Comparison of ENCODE assay signal across 27 cellular contexts in genomic region chr3:4147719-4148118, GRCh38.
"Had no signal": no experiment of that assay in that cellular context is flagged by ENCODE, and none has a peak within 500 bp of the region (broad histone marks: within the 10 kb centered on the region; RNA-seq: fewer than 3 reads in every experiment).

No MANE protein-coding gene starts in this region.

- ATAC-seq: natural killer cell; sciatic nerve; stimulated activated effector memory CD8-positive, alpha-beta T cell treated with anti-CD3 and anti-CD28 coated beads, Interleukin-12 subunit alpha, Interleukin-12 subunit beta, amount 100 ng/mL, for 72 hours; upper lobe of right lung had no signal

- H3K4me3 ChIP-seq: left ventricle myocardium inferior, lung, neural progenitor cell, right atrium auricular region, skin epidermis, suprapubic skin, thoracic aorta, tibial artery, upper lobe of right lung had no signal

- H3K9me3 ChIP-seq: left ventricle myocardium inferior, neutrophil, right atrium auricular region, suprapubic skin, thoracic aorta, tibial artery, upper lobe of right lung had no signal

- H3K36me3 ChIP-seq: left ventricle myocardium inferior, neural progenitor cell, neutrophil, right atrium auricular region, suprapubic skin, thoracic aorta, tibial artery, upper lobe of right lung had no signal

- H3K4me1 ChIP-seq: left ventricle myocardium inferior, neural progenitor cell, right atrium auricular region, suprapubic skin, tibial artery, upper lobe of right lung had no signal

- H3K27me3 ChIP-seq: neural progenitor cell, neutrophil, right atrium auricular region, suprapubic skin, tibial artery, upper lobe of right lung had no signal

- H3K27ac ChIP-seq: left ventricle myocardium inferior, neural progenitor cell, neutrophil, right atrium auricular region, skin epidermis, suprapubic skin, thoracic aorta, tibial artery, upper lobe of right lung had no signal

- H2AFZ ChIP-seq: neural progenitor cell had no signal

- H3K9ac ChIP-seq: neural progenitor cell had no signal

- H3K4me2 ChIP-seq: neural progenitor cell had no signal

- DNase-seq: hypothalamus; immature natural killer cell; islet precursor cell; left ventricle myocardium inferior; mesendoderm; naive B cell; natural killer cell; nephron progenitor cell; occipital lobe; stimulated activated CD4-positive, alpha-beta T cell treated with anti-CD3 and anti-CD28 coated beads, Interleukin-12 subunit alpha, Interleukin-12 subunit beta, amount 100 ng/mL, for 4 hours; stimulated activated CD4-positive, alpha-beta T cell treated with anti-CD3 and anti-CD28 coated beads, Interleukin-15, amount 100 ng/mL, for 24 hours; stimulated activated CD4-positive, alpha-beta T cell treated with anti-CD3 and anti-CD28 coated beads, Interleukin-2, amount 100 ng/mL, for 24 hours; stimulated activated CD4-positive, alpha-beta T cell treated with anti-CD3 and anti-CD28 coated beads, Interleukin-4, amount 100 ng/mL, for 1 hour; stimulated activated naive CD4-positive, alpha-beta T cell; tibial artery; trophoblast cell; upper lobe of right lung had no signal

- FAIRE-seq: urothelium cell line had no signal
